20 cellular contexts compared by ENCODE assay signal in genomic region chrX:14916017-14916674, GRCh38. TPM values are rescaled to one million over a fixed set of nuclear protein-coding genes. Genes with fewer than 3 reads are reported as not detected.
A peak's percentile ranks its signal among the peaks of the same experiment; 100 is the strongest.
DNase-seq lines count a peak whose midpoint lies in the region; ATAC-seq, FAIRE-seq and TF ChIP-seq lines count a peak whose summit lies in the region.
"Had no signal": no experiment of that assay in that cellular context is flagged by ENCODE, and none has a peak within 500 bp of the region (broad histone marks: within the 10 kb centered on the region; RNA-seq: fewer than 3 reads in every experiment).

No MANE protein-coding gene starts in this region.

- no peak overlapping the region for H2AFZ ChIP-seq in endothelial cell of umbilical vein (ENCODE audit: low read depth, low read length)

- H3K79me2 ChIP-seq in endothelial cell of umbilical vein (ENCODE audit: control insufficient read depth, insufficient read depth, low read length), result no peaks in the 10 kb centered on the region

- FAIRE-seq in endothelial cell of umbilical vein (lab: Jason Lieb, UNC) (peak; percentile 78), pancreas (lab: Jason Lieb, UNC) (no peak)
- FAIRE-seq: K562 had no signal

- dilution Hi-C loops in endothelial cell of umbilical vein (cut with MboI; ENCODE audit: extremely low pct_ligation_motif_present, low sequenced_read_pairs), result no loop called here

- no peak overlapping the region for H3K27ac ChIP-seq in endothelial cell of umbilical vein (ENCODE audit: insufficient read depth, low read depth, low read length)
- no peak overlapping the region for H3K27ac ChIP-seq in pancreas
- H3K27ac ChIP-seq: foreskin keratinocyte, lower lobe of right lung, Peyer's patch had no signal

- H3K27me3 ChIP-seq in endothelial cell of umbilical vein (ENCODE audit: control insufficient read depth in 2 of 2, insufficient read depth in 2 of 2, low read length in 2 of 2) (no peaks in the 10 kb centered on the region), pancreas (no peaks in the 10 kb centered on the region)
- H3K27me3 ChIP-seq: foreskin keratinocyte, Peyer's patch had no signal

- POLR2A ChIA-PET in endothelial cell of umbilical vein (lab: Charles Lee), result no interaction called here

- no peak overlapping the region for H3K9ac ChIP-seq in endothelial cell of umbilical vein (replicated peaks; ENCODE audit: extremely low read depth, insufficient read depth, low read length)

- 62 to 78% methylated on average over 3 of the region's 3 CpGs for WGBS in pancreas, 2 donors

- peaks cover 3% of the 10 kb centered on the region in 2 experiments for H3K36me3 ChIP-seq in endothelial cell of umbilical vein (ENCODE audit: control insufficient read depth in 2 of 2, extremely low read depth in 1 of 2, insufficient read depth in 2 of 2, low read length in 2 of 2)
- peaks cover 0 to 8% (median 1%) of the 10 kb centered on the region in 3 donors for H3K36me3 ChIP-seq in pancreas

- H3K4me1 ChIP-seq in endothelial cell of umbilical vein (ENCODE audit: control insufficient read depth, extremely low read depth, insufficient read depth, low read length) (peaks cover 6% of the 10 kb centered on the region), pancreas (no peaks in the 10 kb centered on the region)
- H3K4me1 ChIP-seq: foreskin keratinocyte, lower lobe of right lung, Peyer's patch had no signal

- no peaks in the 10 kb centered on the region for H4K20me1 ChIP-seq in endothelial cell of umbilical vein (replicated peaks; ENCODE audit: control insufficient read depth, extremely low read depth, insufficient read depth, low read length)

- H3K4me2 ChIP-seq in endothelial cell of umbilical vein (ENCODE audit: insufficient read depth, low read length), result no peak overlapping the region

- no peaks in the 10 kb centered on the region for H3K9me3 ChIP-seq in endothelial cell of umbilical vein (replicated peaks; ENCODE audit: control insufficient read depth, insufficient read depth, low read length)
- H3K9me3 ChIP-seq in pancreas, result no peaks in the 10 kb centered on the region
- H3K9me3 ChIP-seq: lower lobe of right lung, Peyer's patch had no signal

- no peak for TF ChIP-seq CTCF in endothelial cell of umbilical vein (IDR thresholded peaks at IDR 0.05; ENCODE audit: extremely low read depth in 1 of 2, insufficient read depth in 1 of 2, low read depth in 1 of 2, low read length in 2 of 2)
- TF ChIP-seq CTCF in pancreas (IDR thresholded peaks at IDR 0.05), result no peak

- DNase-seq in EL (peak; percentile 74), RPMI7951 (ENCODE audit: low read depth) (peak; percentile 77), endothelial cell of umbilical vein (ENCODE audit: low read depth, low spot score) (peak; percentile 17), skeletal muscle cell (ENCODE audit: low read depth) (peak; percentile 18), RKO (ENCODE audit: low spot score) (no peak), KG1 (lab: John Stamatoyannopoulos, UW) (no peak), pancreas (no peak)
- no peak for DNase-seq in activated T-cell treated with anti-CD3 and anti-CD28 coated beads, Interleukin-2, amount 50 U/mL, for 48 hours
- DNase-seq: CD8-positive, alpha-beta T cell; effector CD4-positive, alpha-beta T cell; H9; lower lobe of right lung; naive thymus-derived CD8-positive, alpha-beta T cell; NCI-H1417; NCI-H2171 treated with DMSO at 0.1 percent for 48 hours; Peyer's patch; stimulated activated CD4-positive, alpha-beta T cell treated with anti-CD3 and anti-CD28 coated beads, Interleukin-2, amount 100 ng/mL, for 24 hours had no signal

- BruUV-seq in endothelial cell of umbilical vein (replicated peaks; lab: Mats Ljungman, UMichigan), result no TSS peak

- TF ChIP-seq POLR2A in endothelial cell of umbilical vein (IDR thresholded peaks at IDR 0.05; ENCODE audit: low read depth, low read length), result no peak

- ATAC-seq in pancreas, result no peak
- ATAC-seq: CD8-positive, alpha-beta T cell; foreskin keratinocyte; K562; lower lobe of right lung; naive thymus-derived CD8-positive, alpha-beta T cell; WTC11 had no signal

- CTCF ChIA-PET in endothelial cell of umbilical vein (lab: Charles Lee), result no interaction called here

- intact Hi-C loops in endothelial cell of umbilical vein (cut with micrococcal nuclease), result no loop called here
- intact Hi-C loops in pancreas (cut with DNase I), result no loop called here

- H3K9me1 ChIP-seq in endothelial cell of umbilical vein (replicated peaks; ENCODE audit: control insufficient read depth, extremely low read depth, insufficient read depth, low read length), result no peaks in the 10 kb centered on the region

- H3K4me3 ChIP-seq in endothelial cell of umbilical vein (replicated peaks in 1 of 3; ENCODE audit: insufficient read depth in 1 of 3, low read depth in 1 of 3, low read length in 3 of 3) (no peak overlapping the region), skeletal muscle cell (ENCODE audit: low read depth, low read length) (no peak overlapping the region), pancreas (no peak overlapping the region)
- H3K4me3 ChIP-seq: K562, lower lobe of right lung, Peyer's patch had no signal

TF ChIP-seq in endothelial cell of umbilical vein, 7 proteins besides CTCF, POLR2A, EP300 and RAD21:
- no peak for TF ChIP-seq MAX (IDR thresholded peaks at IDR 0.05; ENCODE audit: insufficient read depth, insufficient read length)
- no peak for TF ChIP-seq JUN (IDR thresholded peaks at IDR 0.05; ENCODE audit: borderline replicate concordance, insufficient read depth, insufficient read length, low read depth)
- no peak for TF ChIP-seq MYC (IDR thresholded peaks at IDR 0.05; ENCODE audit: low read depth, low read length)
- no peak for TF ChIP-seq FOS (IDR thresholded peaks at IDR 0.05; ENCODE audit: borderline replicate concordance, insufficient read depth, low read length)
- no peak for TF ChIP-seq EZH2 (IDR thresholded peaks at IDR 0.05; ENCODE audit: borderline replicate concordance, low read depth, low read length, severe bottlenecking)
- no peak for TF ChIP-seq GATA2 (IDR thresholded peaks at IDR 0.05; ENCODE audit: insufficient read depth, insufficient read length, low read depth, low read length)
- TF ChIP-seq POLR2AphosphoS5 (IDR thresholded peaks at IDR 0.05; ENCODE audit: insufficient read depth, low read depth, low read length), result no peak

RNA-seq across cellular contexts. Expression of gene MOSPD2, which starts 42.9 kb away (rescaled TPM):
- total RNA-seq in RPMI7951 (2014; rRNA removed; shearing (Covaris generic)), result 19.2 and 25.1 TPM in 2 replicates
- total RNA-seq in endothelial cell of umbilical vein (13.3 and 14.9 TPM in 2 replicates), pancreas (1 to 10 TPM; 3.1 to 8.3 (median 5.2) TPM)
- polyA plus RNA-seq in endothelial cell of umbilical vein (3.7 and 4.9 TPM in 2 replicates), pancreas (1 to 10 TPM; 1.9 to 3.0 TPM)
- polyA plus RNA-seq in endothelial cell of umbilical vein (2011; cell fraction: cytosol; rRNA removed), result 5.8 and 6.4 TPM in 2 replicates
- polyA plus RNA-seq in endothelial cell of umbilical vein (2011; cell fraction: nucleus; rRNA removed), result 11.8 and 16.9 TPM in 2 replicates
- 14.8 and 15.3 TPM in 2 replicates for polyA plus RNA-seq in endothelial cell of umbilical vein (2012)
- 16.6 and 16.9 TPM in 2 replicates for polyA minus RNA-seq in endothelial cell of umbilical vein
- 14.3 TPM for polyA minus RNA-seq in endothelial cell of umbilical vein (2011; cell fraction: cytosol; rRNA and poly(A)+ RNA removed)
- 30.6 and 46.0 TPM in 2 replicates for polyA minus RNA-seq in endothelial cell of umbilical vein (2011; cell fraction: nucleus; rRNA and poly(A)+ RNA removed)

RNA-seq across cellular contexts. Expression of gene FANCB, which starts 43.3 kb away (rescaled TPM):
- total RNA-seq in RPMI7951 (2014; rRNA removed; shearing (Covaris generic)), result 13.1 and 16.2 TPM in 2 replicates
- 6.6 and 7.9 TPM in 2 replicates for total RNA-seq in endothelial cell of umbilical vein
- polyA plus RNA-seq in endothelial cell of umbilical vein, result 0.64 and 1.3 TPM in 2 replicates
- 1.3 and 1.7 TPM in 2 replicates for polyA plus RNA-seq in endothelial cell of umbilical vein (2011; cell fraction: cytosol; rRNA removed)
- polyA plus RNA-seq in endothelial cell of umbilical vein (2011; cell fraction: nucleus; rRNA removed), result 6.0 and 6.4 TPM in 2 replicates
- polyA plus RNA-seq in endothelial cell of umbilical vein (2012), result 1.7 and 4.1 TPM in 2 replicates
- polyA minus RNA-seq in endothelial cell of umbilical vein, result 2.7 and 2.9 TPM in 2 replicates
- 13.6 TPM for polyA minus RNA-seq in endothelial cell of umbilical vein (2011; cell fraction: cytosol; rRNA and poly(A)+ RNA removed)
- polyA minus RNA-seq in endothelial cell of umbilical vein (2011; cell fraction: nucleus; rRNA and poly(A)+ RNA removed), result 8.3 and 20.3 TPM in 2 replicates
- under 1 TPM; 0.14 to 0.83 (median 0.39) TPM for total RNA-seq in pancreas
- polyA plus RNA-seq in pancreas, result under 1 TPM; 0.08 to 0.19 TPM

Comparison
In these comparisons a context has a peak if more than half of its experiments do, and no peak if none do; other contexts are left out.
1. DNase-seq: peak in EL (single experiment), RPMI7951 (single experiment), endothelial cell of umbilical vein (single experiment) and skeletal muscle cell (single experiment); none in RKO (single experiment), activated T-cell treated with anti-CD3 and anti-CD28 coated beads, Interleukin-2, amount 50 U/mL, for 48 hours (0 of 2), KG1 (single experiment) and pancreas (0 of 6).